23 cellular contexts compared by ENCODE assay signal in genomic region chr4:69974646-69975045, GRCh38.
"Had no signal": no experiment of that assay in that cellular context is flagged by ENCODE, and none has a peak within 500 bp of the region (broad histone marks: within the 10 kb centered on the region; RNA-seq: fewer than 3 reads in every experiment).

No MANE protein-coding gene starts in this region.

- H3K9me3 Mint-ChIP-seq: mesothelial cell of epicardium had no signal

- FAIRE-seq: endothelial cell of umbilical vein, islet of Langerhans, keratinocyte had no signal

- H3K4me3 Mint-ChIP-seq: mesothelial cell of epicardium; naive thymus-derived CD4-positive, alpha-beta T cell had no signal

- H3K4me1 ChIP-seq: colonic mucosa, esophagus muscularis mucosa, foreskin keratinocyte, gastrocnemius medialis, heart right ventricle, left lung, lower lobe of right lung had no signal

- H3K27me3 ChIP-seq: colonic mucosa, dorsolateral prefrontal cortex, esophagus muscularis mucosa, foreskin keratinocyte, gastrocnemius medialis, heart right ventricle, left lung had no signal

- H3K27ac Mint-ChIP-seq: mesothelial cell of epicardium; naive thymus-derived CD4-positive, alpha-beta T cell had no signal

- H3K4me3 ChIP-seq: colonic mucosa, dorsolateral prefrontal cortex, esophagus muscularis mucosa, gastrocnemius medialis, heart right ventricle, left lung, lower lobe of right lung had no signal

- DNase-seq: colonic mucosa; cortex of kidney; dermis blood vessel endothelial cell; dorsolateral prefrontal cortex; effector CD4-positive, alpha-beta T cell; effector memory CD4-positive, alpha-beta T cell; foreskin keratinocyte; gastrocnemius medialis; glutamatergic neuron; head of caudate nucleus; heart right ventricle; hippocampal formation; left cardiac atrium; left lung; left ventricle myocardium superior; lower lobe of right lung; mesenchymal stem cell; naive thymus-derived CD4-positive, alpha-beta T cell had no signal

- H3K36me3 ChIP-seq: colonic mucosa, esophagus muscularis mucosa, gastrocnemius medialis, heart right ventricle, left lung, lower lobe of right lung had no signal

- H3K36me3 Mint-ChIP-seq: mesothelial cell of epicardium; naive thymus-derived CD4-positive, alpha-beta T cell had no signal

- ATAC-seq: foreskin keratinocyte; gastrocnemius medialis; heart right ventricle; left cardiac atrium; left lung; left ventricle myocardium superior; lower lobe of right lung; naive thymus-derived CD4-positive, alpha-beta T cell had no signal

- H3K4me1 Mint-ChIP-seq: naive thymus-derived CD4-positive, alpha-beta T cell had no signal

- H3K9me3 ChIP-seq: colonic mucosa, esophagus muscularis mucosa, gastrocnemius medialis, heart right ventricle, left lung, lower lobe of right lung had no signal
